21 cellular contexts compared by ENCODE assay signal in the genomic region with DNA sequence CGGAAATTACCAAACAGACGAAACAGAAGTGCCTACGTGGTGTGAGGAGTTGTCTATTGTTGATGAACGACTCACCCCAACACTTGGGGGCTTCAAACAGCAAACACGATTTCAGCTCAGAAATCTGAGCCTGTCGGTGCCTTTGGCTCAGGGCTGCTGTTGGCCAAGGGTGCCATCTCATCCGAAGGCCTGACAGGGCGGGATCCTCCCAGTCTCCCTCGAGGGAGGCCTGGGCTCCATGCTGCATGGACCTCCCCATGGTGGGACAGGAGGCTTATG. TPM values are rescaled to one million over a fixed set of nuclear protein-coding genes. Genes with fewer than 3 reads are reported as not detected.
DNase-seq lines count a peak whose midpoint lies in the region; ATAC-seq and TF ChIP-seq lines count a peak whose summit lies in the region.
"Had no signal": no experiment of that assay in that cellular context is flagged by ENCODE, and none has a peak within 500 bp of the region (broad histone marks: within the 10 kb centered on the region; RNA-seq: fewer than 3 reads in every experiment).

No MANE protein-coding gene starts in this region.

- intact Hi-C loops in cardiac septum (cut with DNase I) (no loop called here), Right ventricle myocardium superior (cut with DNase I) (no loop called here), left lung (cut with DNase I) (no loop called here)

- H3K27ac ChIP-seq in right atrium auricular region: peak overlapping the region; percentile 93 to 94
- peak overlapping the region; percentile 98 for H3K27ac ChIP-seq in skeletal muscle tissue (ENCODE audit: low read depth, low read length)
- H3K27ac ChIP-seq in left lung: no peak overlapping the region
- H3K27ac ChIP-seq: RWPE1 had no signal

- H3K4me3 ChIP-seq in right atrium auricular region (peak overlapping the region; percentile 2 to 37), skeletal muscle tissue (ENCODE audit: low read length in 3 of 3) (peak overlapping the region; percentile 78 to 90 (median 88)), left lung (no peak overlapping the region)
- H3K4me3 ChIP-seq: GM12878 had no signal

- H3K27me3 ChIP-seq in right atrium auricular region (no peaks in the 10 kb centered on the region), skeletal muscle tissue (ENCODE audit: control insufficient read depth in 3 of 3, insufficient read depth in 3 of 3, low read length in 3 of 3) (peaks cover 0 to 8% (median 0%) of the 10 kb centered on the region in 3 donors), left lung (peaks cover 4 to 39% of the 10 kb centered on the region in 2 donors)

- no peaks in the 10 kb centered on the region for H3K9me3 ChIP-seq in right atrium auricular region
- H3K9me3 ChIP-seq in skeletal muscle tissue (ENCODE audit: control insufficient read depth in 3 of 3, low read length in 3 of 3): no peaks in the 10 kb centered on the region
- no peaks in the 10 kb centered on the region for H3K9me3 ChIP-seq in left lung
- H3K9me3 ChIP-seq: Caco-2 had no signal

- H3K4me1 ChIP-seq in right atrium auricular region (peaks cover 0 to 55% of the 10 kb centered on the region in 2 donors), skeletal muscle tissue (ENCODE audit: control insufficient read depth in 3 of 3, insufficient read depth in 3 of 3, low read length in 3 of 3) (peaks cover 57 to 75% (median 74%) of the 10 kb centered on the region in 3 donors), left lung (peaks cover 4 to 6% of the 10 kb centered on the region in 2 donors)
- H3K4me1 ChIP-seq: Caco-2 had no signal

- DNase-seq in cardiac septum (ENCODE audit: low spot score) (peak; percentile 64), Right ventricle myocardium superior (no peak), NAMALWA (ENCODE audit: low spot score) (peak; percentile 34), right atrium auricular region (ENCODE audit: low spot score) (no peak), left lung (no peak)
- no peak for DNase-seq in stimulated activated CD4-positive, alpha-beta T cell treated with anti-CD3 and anti-CD28 coated beads, Interleukin-1b, Interleukin-23, amount 100 ng/mL, for 48 hours
- DNase-seq: Caco-2; CD4-positive, CD25-positive, alpha-beta regulatory T cell; GF-D8; H9; Kasumi-1; NCI-H1694 treated with DMSO at 0.1 percent for 48 hours; NCI-H2227 treated with DMSO at 0.1 percent for 48 hours; NCI-H510A treated with DMSO at 0.1 percent for 48 hours; NCI-H774; PC-3 had no signal

- TF ChIP-seq CTCF in right atrium auricular region (IDR thresholded peaks at IDR 0.05): no peak
- TF ChIP-seq CTCF in left lung (IDR thresholded peaks at IDR 0.05): no peak

- ATAC-seq in Right ventricle myocardium superior (ENCODE audit: poor library complexity): no peak
- no peak for ATAC-seq in left lung
- ATAC-seq in HG03045 (IDR thresholded peaks at IDR 0.05; ENCODE audit: unreplicated experiment): no peak
- ATAC-seq: GM12878, PC-3 had no signal

- H3K9ac ChIP-seq in skeletal muscle tissue (ENCODE audit: low read depth in 1 of 3, low read length in 3 of 3): peak overlapping the region; percentile 78 to 93 (median 81)

- H3K36me3 ChIP-seq in right atrium auricular region (no peaks in the 10 kb centered on the region), skeletal muscle tissue (ENCODE audit: control insufficient read depth in 3 of 3, insufficient read depth in 3 of 3, low read length in 3 of 3) (peaks cover 9 to 24% (median 17%) of the 10 kb centered on the region in 3 donors), left lung (no peaks in the 10 kb centered on the region)

RNA-seq across cellular contexts. Expression of a gene that starts 1.3 kb away (rescaled TPM):
- 8.5 TPM for total RNA-seq in cardiac septum
- 103 TPM for total RNA-seq in Right ventricle myocardium superior
- 10 to 100 TPM in 1 of 2 donors, 1 to 10 TPM in 1; 7.7 to 51.0 TPM for total RNA-seq in right atrium auricular region
- 19.3 TPM for total RNA-seq in skeletal muscle tissue
- total RNA-seq in left lung: not detected
- total RNA-seq: Caco-2; CD4-positive, CD25-positive, alpha-beta regulatory T cell; H9; PC-3; SK-MEL-5 had no signal

RNA-seq across cellular contexts. Expression of a gene that starts 25.3 kb away (rescaled TPM):
- 9.6 TPM for total RNA-seq in cardiac septum
- 8.1 TPM for total RNA-seq in Right ventricle myocardium superior
- total RNA-seq in right atrium auricular region: 1 to 10 TPM; 5.6 to 7.1 TPM
- total RNA-seq in skeletal muscle tissue: 6.3 TPM
- 1 to 10 TPM; 5.2 to 6.9 TPM for total RNA-seq in left lung

RNA-seq across cellular contexts. Expression of a gene that starts 25.5 kb away (rescaled TPM):
- total RNA-seq in cardiac septum (580 TPM), Right ventricle myocardium superior (837 TPM), right atrium auricular region (100 to 1,000 TPM; 242 to 366 TPM), skeletal muscle tissue (98.6 TPM), left lung (100 to 1,000 TPM in 1 of 2 donors, 10 to 100 TPM in 1; 95.9 to 101 TPM)

Comparison
In these comparisons a context has a peak if more than half of its experiments do, and no peak if none do; other contexts are left out.
1. DNase-seq: peak in cardiac septum (single experiment) and NAMALWA (single experiment); none in Right ventricle myocardium superior (single experiment), right atrium auricular region (single experiment), stimulated activated CD4-positive, alpha-beta T cell treated with anti-CD3 and anti-CD28 coated beads, Interleukin-1b, Interleukin-23, amount 100 ng/mL, for 48 hours (single experiment) and left lung (0 of 2).
2. H3K27ac ChIP-seq: peak in right atrium auricular region (2 of 2) and skeletal muscle tissue (single experiment); none in left lung (0 of 2).
3. H3K4me3 ChIP-seq: peak in right atrium auricular region (2 of 2) and skeletal muscle tissue (3 of 3); none in left lung (0 of 2).